Comparison of ENCODE assay signal across 16 cellular contexts in the genomic region with DNA sequence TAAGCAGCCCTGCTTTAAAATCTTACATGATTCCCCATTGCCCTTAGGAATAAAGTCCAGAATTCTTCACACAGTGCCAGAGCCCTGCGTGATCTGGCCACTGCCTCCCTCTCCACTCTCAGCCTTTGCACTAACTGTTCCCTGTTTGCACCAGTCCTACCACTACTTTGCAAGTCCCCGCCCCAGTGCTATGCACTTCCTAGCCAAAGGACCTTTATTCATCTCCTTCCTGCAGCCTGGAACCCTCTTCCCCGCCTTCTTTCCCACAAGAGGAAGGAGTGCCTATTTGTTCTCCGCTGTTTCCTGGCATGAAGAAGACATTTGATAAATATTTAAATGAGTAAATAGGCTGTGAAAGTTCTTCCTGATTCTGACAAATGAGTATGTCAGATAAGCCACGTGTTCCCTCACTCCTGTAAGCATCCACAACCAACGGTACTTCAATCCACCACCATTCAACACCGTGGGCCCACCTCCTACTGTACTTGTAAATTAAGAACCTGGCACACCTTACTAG. TPM values are rescaled to one million over a fixed set of nuclear protein-coding genes. Genes with fewer than 3 reads are reported as not detected.
DNase-seq lines count a peak whose midpoint lies in the region; ATAC-seq and TF ChIP-seq lines count a peak whose summit lies in the region.
"Had no signal": no experiment of that assay in that cellular context is flagged by ENCODE, and none has a peak within 500 bp of the region (broad histone marks: within the 10 kb centered on the region; RNA-seq: fewer than 3 reads in every experiment).

No MANE protein-coding gene starts in this region.

- no peak overlapping the region for H3K9ac ChIP-seq in PC-3 (ENCODE audit: low read length)
- H3K9ac ChIP-seq: BLaER1 had no signal

- no TSS peak for BruUV-seq in PC-3 (replicated peaks; lab: Mats Ljungman, UMichigan)

- WGBS in right lobe of liver (ENCODE audit: insufficient coverage, low coverage, low lambda C conversion rate, missing lambda C conversion rate), result 29% methylated on average over 7 of the region's 7 CpGs
- 37 to 48% methylated on average over 6 to 7 of the region's 7 CpGs for WGBS in transverse colon (ENCODE audit: low coverage in 1 of 2), 2 donors
- 70 to 71% methylated on average over 7 of the region's 7 CpGs for WGBS in thyroid gland, 2 donors
- 61% methylated on average over 7 of the region's 7 CpGs for WGBS in prostate gland

- H2AFZ ChIP-seq in PC-3 (ENCODE audit: low read length), result no peak overlapping the region

- in situ Hi-C loops in transverse colon (cut with MboI; ENCODE audit: low pct_ligation_motif_present in 1 of 4, low pct_unique_long_range_greater_than_20kb in 1 of 4, low sequenced_read_pairs in 3 of 4), result no loop called here

- TF ChIP-seq POLR2A in right lobe of liver (IDR thresholded peaks at IDR 0.05), result no peak
- TF ChIP-seq POLR2A in transverse colon (IDR thresholded peaks at IDR 0.05), result peak; percentile 14
- no peak for TF ChIP-seq POLR2A in thyroid gland (IDR thresholded peaks at IDR 0.05)
- TF ChIP-seq POLR2A in prostate gland (IDR thresholded peaks at IDR 0.05), result no peak

- H3K9me3 ChIP-seq in PC-3 (ENCODE audit: low read length) (peaks cover 11% of the 10 kb centered on the region; the same call in 1 of the 2 replicates), right lobe of liver (no peaks in the 10 kb centered on the region), transverse colon (no peaks in the 10 kb centered on the region), thyroid gland (no peaks in the 10 kb centered on the region), prostate gland (no peaks in the 10 kb centered on the region)

- no peaks in the 10 kb centered on the region for H3K27me3 ChIP-seq in PC-3 (ENCODE audit: low read length)
- no peaks in the 10 kb centered on the region for H3K27me3 ChIP-seq in right lobe of liver
- H3K27me3 ChIP-seq in transverse colon, result peaks cover 4% of the 10 kb centered on the region
- H3K27me3 ChIP-seq in thyroid gland, result no peaks in the 10 kb centered on the region
- H3K27me3 ChIP-seq in prostate gland (replicated peaks; ENCODE audit: insufficient read depth), result no peaks in the 10 kb centered on the region
- H3K27me3 ChIP-seq: BLaER1 had no signal

- no peaks in the 10 kb centered on the region for H3K79me2 ChIP-seq in PC-3 (ENCODE audit: low read length)

- POLR2A ChIA-PET in PC-3 (lab: Charles Lee; ENCODE audit: unreplicated experiment), result no interaction called here

- ATAC-seq in PC-3 (peak; percentile 76), right lobe of liver (peak; percentile 78 to 95 (median 94))
- ATAC-seq: Panc1 had no signal

- peak overlapping the region; percentile 35 for H3K4me2 ChIP-seq in PC-3 (ENCODE audit: low read length)
- H3K4me2 ChIP-seq: BLaER1 had no signal

- H3K27ac ChIP-seq in PC-3 (ENCODE audit: low read length) (peak overlapping the region; percentile 8), right lobe of liver (peak overlapping the region; percentile 1 to 63 (median 53)), transverse colon (peak overlapping the region; percentile 39 to 72 (median 58)), thyroid gland (no peak overlapping the region), prostate gland (no peak overlapping the region)
- H3K27ac ChIP-seq: BLaER1 had no signal

- H3F3A ChIP-seq in PC-3 (ENCODE audit: low read length, unreplicated experiment), result peaks cover 4% of the 10 kb centered on the region

- intact Hi-C loops in PC-3 (cut with micrococcal nuclease), result loop anchor here (2.0 to 5.0 kb wide), 2 partner anchors 13 to 139 kb away; no protein-coding TSS in a partner anchor
- intact Hi-C loops in right lobe of liver (cut with DNase I), result no loop called here
- intact Hi-C loops in transverse colon (cut with DNase I; ENCODE audit: low total_unique reads), result no loop called here
- intact Hi-C loops in thyroid gland (cut with DNase I), result no loop called here
- intact Hi-C loops in prostate gland (cut with DNase I), result no loop called here

- H3K4me3 ChIP-seq in PC-3 (ENCODE audit: low read length) (no peak overlapping the region), right lobe of liver (peak overlapping the region in 1 of 3 donors; percentile 2), transverse colon (no peak overlapping the region), thyroid gland (replicated peaks in 1 of 3) (no peak overlapping the region), prostate gland (no peak overlapping the region)
- H3K4me3 ChIP-seq: BLaER1 had no signal

- H3K4me1 ChIP-seq in PC-3 (ENCODE audit: insufficient read depth, low read length) (peaks cover 42% of the 10 kb centered on the region), right lobe of liver (peaks cover 0 to 39% (median 15%) of the 10 kb centered on the region in 4 donors), transverse colon (peaks cover 3 to 43% (median 17%) of the 10 kb centered on the region in 4 donors), thyroid gland (no peaks in the 10 kb centered on the region), prostate gland (replicated peaks) (no peaks in the 10 kb centered on the region)

- H3K36me3 ChIP-seq in PC-3 (ENCODE audit: low read depth, low read length), result no peaks in the 10 kb centered on the region
- H3K36me3 ChIP-seq in right lobe of liver, result no peaks in the 10 kb centered on the region
- H3K36me3 ChIP-seq in transverse colon, result no peaks in the 10 kb centered on the region
- no peaks in the 10 kb centered on the region for H3K36me3 ChIP-seq in thyroid gland
- no peaks in the 10 kb centered on the region for H3K36me3 ChIP-seq in prostate gland
- H3K36me3 ChIP-seq: BLaER1 had no signal

- no peaks in the 10 kb centered on the region for H3K9me2 ChIP-seq in PC-3 (replicated peaks; ENCODE audit: low read length)

- no peak for TF ChIP-seq EP300 in transverse colon (IDR thresholded peaks at IDR 0.05; ENCODE audit: low read depth)

- H4K20me1 ChIP-seq in PC-3 (ENCODE audit: low read length), result no peaks in the 10 kb centered on the region
- H4K20me1 ChIP-seq: BLaER1 had no signal

- DNase-seq in NCI-H1092 treated with DMSO at 0.1 percent for 48 hours (lab: John Stamatoyannopoulos, UW), result peak; percentile 65
- no peak for DNase-seq in NCI-H1092 (lab: John Stamatoyannopoulos, UW)
- DNase-seq in PC-3, result peak; percentile 30
- peak in 2 of 3 donors; percentile 70 to 83 for DNase-seq in right lobe of liver
- peak; percentile 80 for DNase-seq in transverse colon
- no peak for DNase-seq in thyroid gland
- no peak for DNase-seq in prostate gland (ENCODE audit: low spot score)
- DNase-seq in NCI-H446 (lab: John Stamatoyannopoulos, UW), result no peak
- DNase-seq: 8988T; CD8-positive, alpha-beta memory T cell; Karpas-422; NCI-H2029; SHP77 had no signal

- CTCF ChIA-PET in PC-3 (lab: Charles Lee), result no interaction called here

- no peak for TF ChIP-seq CTCF in PC-3 (conservative IDR thresholded peaks at IDR 0.05; ENCODE audit: low read depth, low read length)
- no peak for TF ChIP-seq CTCF in right lobe of liver (IDR thresholded peaks at IDR 0.05)
- TF ChIP-seq CTCF in transverse colon (IDR thresholded peaks at IDR 0.05), result no peak
- no peak for TF ChIP-seq CTCF in thyroid gland (IDR thresholded peaks at IDR 0.05)
- no peak for TF ChIP-seq CTCF in prostate gland (IDR thresholded peaks at IDR 0.05)

RNA-seq across cellular contexts. Expression of gene CAPN8, which starts 23.9 kb away (rescaled TPM):
- 5.9 and 11.1 TPM in 2 replicates for total RNA-seq in PC-3 (2014; rRNA removed)
- 1 to 10 TPM in 1 of 6 experiments, under 1 TPM in 1, not detected in 4; 0.35 to 1.1 TPM for total RNA-seq in right lobe of liver
- 100 to 1,000 TPM in 2 of 4 donors, 10 to 100 TPM in 2; 55.4 to 273 (median 91.6) TPM for total RNA-seq in transverse colon
- total RNA-seq in thyroid gland, result under 1 TPM in 3 of 4 donors, not detected in 1; 0.20 to 0.79 (median 0.40) TPM
- total RNA-seq in prostate gland, result 1 to 10 TPM; 3.0 to 5.6 TPM
- total RNA-seq: CD8-positive, alpha-beta memory T cell; H4 had no signal

Comparison
In these comparisons a context has a peak if more than half of its experiments do, and no peak if none do; other contexts are left out.
1. DNase-seq: peak in NCI-H1092 treated with DMSO at 0.1 percent for 48 hours (single experiment), PC-3 (single experiment), right lobe of liver (2 of 3) and transverse colon (single experiment); none in NCI-H1092 (single experiment), thyroid gland (0 of 2), prostate gland (single experiment) and NCI-H446 (0 of 2).
2. H3K27ac ChIP-seq: peak in PC-3 (single experiment), right lobe of liver (3 of 3) and transverse colon (4 of 4); none in thyroid gland (0 of 3) and prostate gland (0 of 2).